ENCODE assay signal across 9 cellular contexts in genomic region chr14:92649934-92650545, GRCh38.
DNase-seq lines count a peak whose midpoint lies in the region; ATAC-seq and TF ChIP-seq lines count a peak whose summit lies in the region.
"Had no signal": no experiment of that assay in that cellular context is flagged by ENCODE, and none has a peak within 500 bp of the region (broad histone marks: within the 10 kb centered on the region; RNA-seq: fewer than 3 reads in every experiment).

No MANE protein-coding gene starts in this region.

- peak; percentile 81 for ATAC-seq in esophagus mucosa
- no peak for ATAC-seq in GM18498 (IDR thresholded peaks at IDR 0.05; ENCODE audit: unreplicated experiment)
- no peak for ATAC-seq in GM18873 (IDR thresholded peaks at IDR 0.05; ENCODE audit: low FRiP score, unreplicated experiment)
- ATAC-seq in GM18909 (IDR thresholded peaks at IDR 0.05; ENCODE audit: poor library complexity, unreplicated experiment), result no peak

- DNase-seq in C1 segment of cervical spinal cord (lab: John Stamatoyannopoulos, UW), result peak in 9 of 14 donors; percentile 15 to 81 (median 43)
- DNase-seq in RPMI7951 (ENCODE audit: low read depth), result peak; percentile 82
- no peak for DNase-seq in SW 1271 (lab: John Stamatoyannopoulos, UW)
- DNase-seq: activated CD4-positive, alpha-beta T cell treated with anti-CD3 and anti-CD28 coated beads for 4 hours had no signal

- peak overlapping the region; percentile 100 for H3K27ac ChIP-seq in neutrophil

- peak overlapping the region; percentile 93 to 100 for H3K4me3 ChIP-seq in neutrophil (ENCODE audit: low read depth in 1 of 2, low read length in 1 of 2)

- H3K27me3 ChIP-seq in neutrophil, result no peaks in the 10 kb centered on the region

- H3K9me3 ChIP-seq in neutrophil, result no peaks in the 10 kb centered on the region

- peaks cover 7% of the 10 kb centered on the region for H3K36me3 ChIP-seq in neutrophil

- peaks cover 76 to 87% of the 10 kb centered on the region in 2 experiments for H3K4me1 ChIP-seq in neutrophil (ENCODE audit: control insufficient read depth in 1 of 2, insufficient read depth in 1 of 2, low read depth in 1 of 2, low read length in 1 of 2)

- TF ChIP-seq CTCF in neutrophil (IDR thresholded peaks at IDR 0.05), result peak; percentile 31

Comparison
In these comparisons a context has a peak if more than half of its experiments do, and no peak if none do; other contexts are left out.
1. DNase-seq: peak in C1 segment of cervical spinal cord (9 of 14) and RPMI7951 (single experiment); none in SW 1271 (0 of 2).